7 cellular contexts compared by ENCODE assay signal in the genomic region with DNA sequence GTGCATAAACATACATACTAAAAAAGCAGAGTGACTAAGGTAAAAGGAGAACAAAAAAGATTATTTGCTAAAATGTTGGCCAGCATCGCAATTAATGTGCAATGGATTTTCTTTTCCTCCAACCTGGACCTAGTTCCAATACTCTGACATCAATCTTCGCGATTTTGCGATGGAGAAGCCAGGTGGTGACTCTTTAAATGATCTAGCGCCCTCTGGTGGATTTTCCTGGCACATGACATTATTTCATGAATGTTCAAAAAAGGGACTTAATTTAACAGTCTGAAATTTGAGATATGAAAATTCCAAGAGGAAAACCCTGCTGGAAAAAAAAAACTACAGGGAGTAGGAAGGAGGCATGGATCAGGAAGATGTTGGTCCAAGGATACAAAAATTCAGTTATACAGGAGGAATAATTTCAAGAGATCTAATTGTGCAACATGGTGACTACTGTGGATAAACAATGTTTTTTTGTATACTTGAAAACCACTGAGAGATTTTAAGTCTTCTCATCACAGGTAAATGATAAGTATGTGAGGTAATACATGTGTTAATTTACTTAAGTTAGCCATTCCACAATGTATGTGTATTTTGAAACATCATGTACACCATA. TPM values are rescaled to one million over a fixed set of nuclear protein-coding genes. Genes with fewer than 3 reads are reported as not detected.
DNase-seq lines count a peak whose midpoint lies in the region; TF ChIP-seq lines count a peak whose summit lies in the region.

No MANE protein-coding gene starts in this region.

- peak; percentile 84 for TF ChIP-seq CTCF in left ventricle myocardium inferior (IDR thresholded peaks at IDR 0.05; ENCODE audit: borderline replicate concordance)

- H3K36me3 ChIP-seq in left ventricle myocardium inferior: no peaks in the 10 kb centered on the region

- no peak overlapping the region for H3K27ac ChIP-seq in left ventricle myocardium inferior (replicated peaks)

- DNase-seq in GM03348 (ENCODE audit: low spot score) (peak; percentile 77), LHCN-M2 (ENCODE audit: low read depth) (peak; percentile 83), RKO (ENCODE audit: low spot score) (peak; percentile 75), amygdala (lab: John Stamatoyannopoulos, UW) (peak in 29 of 56 donors; percentile 8 to 86 (median 39)), left ventricle myocardium inferior (no peak), skeletal muscle cell (ENCODE audit: low read depth) (peak; percentile 42), occipital lobe (lab: John Stamatoyannopoulos, UW) (no peak)

- peaks cover 85% of the 10 kb centered on the region for H3K27me3 ChIP-seq in left ventricle myocardium inferior (ENCODE audit: low read depth)

- no peaks in the 10 kb centered on the region for H3K9me3 ChIP-seq in left ventricle myocardium inferior (replicated peaks)

- H3K4me3 ChIP-seq in left ventricle myocardium inferior: no peak overlapping the region
- H3K4me3 ChIP-seq in skeletal muscle cell (ENCODE audit: low read depth, low read length): no peak overlapping the region

- intact Hi-C loops in left ventricle myocardium inferior (cut with micrococcal nuclease): loop anchor here (5.0 kb wide), 2 partner anchors 255 to 470 kb away; no protein-coding TSS in a partner anchor

- peaks cover 7% of the 10 kb centered on the region for H3K4me1 ChIP-seq in left ventricle myocardium inferior

RNA-seq across cellular contexts. Expression of a gene that starts 4.3 kb away (rescaled TPM):
- total RNA-seq in LHCN-M2 (2014; rRNA removed) (27.4 and 28.6 TPM in 2 replicates), left ventricle myocardium inferior (1.8 TPM), occipital lobe (43.0 TPM)
- 29.1 TPM for polyA plus RNA-seq in LHCN-M2 (2012)

Comparison
In these comparisons a context has a peak if more than half of its experiments do, and no peak if none do; other contexts are left out.
1. DNase-seq: peak in GM03348 (single experiment), LHCN-M2 (single experiment), RKO (single experiment), amygdala (29 of 56) and skeletal muscle cell (single experiment); none in left ventricle myocardium inferior (single experiment) and occipital lobe (single experiment).
2. RNA of a gene that starts 4.3 kb away (total RNA-seq): 43.0 TPM in occipital lobe (single experiment) and 27.4 to 28.6 TPM in LHCN-M2; 1.8 TPM in left ventricle myocardium inferior (single experiment); every median in the first group is over 10 times any median in the second.